In genomic region chr2:112884869-112885502, GRCh38 we compare ENCODE assay signal across 9 cellular contexts. TPM values are rescaled to one million over a fixed set of nuclear protein-coding genes. Genes with fewer than 3 reads are reported as not detected.
A peak's percentile ranks its signal among the peaks of the same experiment; 100 is the strongest.
DNase-seq lines count a peak whose midpoint lies in the region; ATAC-seq and TF ChIP-seq lines count a peak whose summit lies in the region.
"Had no signal": no experiment of that assay in that cellular context is flagged by ENCODE, and none has a peak within 500 bp of the region (broad histone marks: within the 10 kb centered on the region; RNA-seq: fewer than 3 reads in every experiment).

No MANE protein-coding gene starts in this region.

- peaks cover 49% of the 10 kb centered on the region for H3K4me1 Mint-ChIP-seq in CD14-positive monocyte

- peak; percentile 69 for DNase-seq in CD14-positive monocyte (ENCODE audit: low spot score)
- peak; percentile 21 for DNase-seq in LHCN-M2 (ENCODE audit: low read depth)
- DNase-seq in central memory CD4-positive, alpha-beta T cell: peak; percentile 47
- DNase-seq in medulla oblongata (ENCODE audit: extremely low spot score): peak; percentile 43
- DNase-seq in stimulated activated CD8-positive, alpha-beta memory T cell treated with anti-CD3 and anti-CD28 coated beads, Interleukin-7, amount 100 ng/mL, for 1 hour (ENCODE audit: low read depth in 2 of 2): peak; percentile 12 to 41

- peaks cover 0 to 3% (median 0%) of the 10 kb centered on the region in 3 donors for H3K27me3 Mint-ChIP-seq in CD14-positive monocyte (ENCODE audit: low read depth in 3 of 3)
- H3K27me3 Mint-ChIP-seq: stimulated activated naive CD8-positive, alpha-beta T cell treated with anti-CD3 and anti-CD28 coated beads, Interleukin-15, Interleukin-2, amounts not matched to agents 100 ng/mL and 50 ng/mL, for 24 hours had no signal

- peaks cover 0 to 2% (median 0%) of the 10 kb centered on the region in 7 donors for H3K9me3 Mint-ChIP-seq in CD14-positive monocyte
- H3K9me3 Mint-ChIP-seq: stimulated activated naive CD8-positive, alpha-beta T cell treated with anti-CD3 and anti-CD28 coated beads, Interleukin-15, Interleukin-2, amounts not matched to agents 100 ng/mL and 50 ng/mL, for 24 hours had no signal

- H3K36me3 Mint-ChIP-seq in CD14-positive monocyte: peaks cover 0 to 5% of the 10 kb centered on the region in 2 donors

- peak overlapping the region in 5 of 7 donors; percentile 35 to 85 (median 61) for H3K27ac Mint-ChIP-seq in CD14-positive monocyte
- H3K27ac Mint-ChIP-seq: stimulated activated naive CD8-positive, alpha-beta T cell treated with anti-CD3 and anti-CD28 coated beads, Interleukin-15, Interleukin-2, amounts not matched to agents 100 ng/mL and 50 ng/mL, for 24 hours had no signal

- intact Hi-C loops in CD14-positive monocyte (cut with micrococcal nuclease): loop anchor here (2.0 to 10.0 kb wide), 7 partner anchors 44 to 138 kb away; partner anchors contain the start of gene IL1B (in 1 of the 2)

- no peak overlapping the region for H3K4me3 ChIP-seq in WI38 (ENCODE audit: low read depth, low read length)

- peak; percentile 53 for ATAC-seq in GM19452 (IDR thresholded peaks at IDR 0.05; ENCODE audit: unreplicated experiment)
- no peak for ATAC-seq in HG03196 (IDR thresholded peaks at IDR 0.05; ENCODE audit: unreplicated experiment)

- H3K4me3 Mint-ChIP-seq in CD14-positive monocyte: no peak overlapping the region
- H3K4me3 Mint-ChIP-seq: stimulated activated naive CD8-positive, alpha-beta T cell treated with anti-CD3 and anti-CD28 coated beads, Interleukin-15, Interleukin-2, amounts not matched to agents 100 ng/mL and 50 ng/mL, for 24 hours had no signal

- peak; percentile 97 for TF ChIP-seq CTCF in CD14-positive monocyte (IDR thresholded peaks at IDR 0.05)
- peak; percentile 89 for TF ChIP-seq CTCF in WI38 (IDR thresholded peaks at IDR 0.05; ENCODE audit: low read depth, low read length)

RNA-seq across cellular contexts. Expression of gene IL37, which starts 26.0 kb away (rescaled TPM):
- not detected for polyA plus RNA-seq in CD14-positive monocyte
- 0.75 TPM in 1 of 2 replicates, not detected in the other for total RNA-seq in LHCN-M2 (2014; rRNA removed)
- 0.11 TPM for polyA plus RNA-seq in LHCN-M2 (2012)

RNA-seq across cellular contexts. Expression of gene IL1B, which starts 48.4 kb away (rescaled TPM):
- polyA plus RNA-seq in CD14-positive monocyte: 100 to 1,000 TPM in 1 of 2 donors, 10 to 100 TPM in 1; 65.1 to 114 TPM
- total RNA-seq in LHCN-M2 (2014; rRNA removed): 0.06 and 0.86 TPM in 2 replicates
- 0.30 TPM for polyA plus RNA-seq in LHCN-M2 (2012)
